ENCODE assay signal across 34 cellular contexts in genomic region chr22:45957826-45958225, GRCh38. TPM values are rescaled to one million over a fixed set of nuclear protein-coding genes. Genes with fewer than 3 reads are reported as not detected.
"Had no signal": no experiment of that assay in that cellular context is flagged by ENCODE, and none has a peak within 500 bp of the region (broad histone marks: within the 10 kb centered on the region; RNA-seq: fewer than 3 reads in every experiment).

No MANE protein-coding gene starts in this region.

- H3K27me3 ChIP-seq: adrenal gland, body of pancreas, brain microvascular endothelial cell, breast epithelium had no signal

- ATAC-seq: activated CD8-positive, alpha-beta T cell treated with anti-CD3 and anti-CD28 coated beads for 36 hours; activated naive CD4-positive, alpha-beta T cell treated with anti-CD3 and anti-CD28 coated beads, Interleukin-2, amount 50 U/mL, for 72 hours; activated T-cell treated with anti-CD3 and anti-CD28 coated beads, Interleukin-2, amount 50 U/mL, for 4 hours; activated T-cell treated with anti-CD3 and anti-CD28 coated beads, Interleukin-2, amount 50 U/mL, for 72 hours; activated T-helper 17 cell treated with anti-CD3 and anti-CD28 coated beads, Interleukin-2, amount 50 U/mL, for 72 hours; body of pancreas had no signal

- H3K4me1 ChIP-seq: adrenal gland, body of pancreas, breast epithelium had no signal

- H3K27ac ChIP-seq: adrenal gland, body of pancreas, brain microvascular endothelial cell, breast epithelium, VCaP had no signal

- H3K9me3 ChIP-seq: adrenal gland, body of pancreas, breast epithelium had no signal

- H3K4me3 ChIP-seq: adrenal gland, body of pancreas, breast epithelium had no signal

- H3K36me3 ChIP-seq: adrenal gland, brain microvascular endothelial cell, breast epithelium had no signal

- DNase-seq: activated B cell treated with CpG ODN at 0.5 μM for 24 hours; activated CD4-positive, alpha-beta memory T cell treated with anti-CD3 and anti-CD28 coated beads for 36 hours; activated CD4-positive, alpha-beta T cell treated with anti-CD3 and anti-CD28 coated beads for 4 hours; activated CD4-positive, alpha-beta T cell treated with anti-CD3 and anti-CD28 coated beads, Interleukin-2, amount 10 ng/mL, durations not matched to agents 24 days and 14 days; activated CD4-positive, alpha-beta T cell treated with anti-CD3 and anti-CD28 coated beads, Interleukin-2, amount 50 U/mL, for 1 hour; activated CD4-positive, alpha-beta T cell treated with anti-CD3 and anti-CD28 coated beads, Interleukin-2, amount 50 U/mL, for 4 hours; activated CD4-positive, CD25-positive, alpha-beta regulatory T cell treated with anti-CD3 and anti-CD28 coated beads, Interleukin-2, amount 50 U/mL, for 72 hours; activated CD8-positive, alpha-beta memory T cell treated with anti-CD3 and anti-CD28 coated beads, Interleukin-2, amount 50 U/mL, for 4 hours; activated CD8-positive, alpha-beta T cell treated with anti-CD3 and anti-CD28 coated beads for 36 hours; activated effector memory CD4-positive, alpha-beta T cell treated with anti-CD3 and anti-CD28 coated beads, Interleukin-2, amount 50 U/mL, for 16 hours; activated gamma-delta T cell treated with Interleukin-2 at 50 U/mL for 16 hours; activated naive CD4-positive, alpha-beta T cell; activated naive CD4-positive, alpha-beta T cell treated with anti-CD3 and anti-CD28 coated beads for 36 hours; activated naive CD4-positive, alpha-beta T cell treated with anti-CD3 and anti-CD28 coated beads, Interleukin-2, amount 50 U/mL, for 16 hours; activated naive CD8-positive, alpha-beta T cell treated with anti-CD3 and anti-CD28 coated beads for 36 hours; activated T-cell treated with anti-CD3 and anti-CD28 coated beads for 4 hours; activated T-cell treated with anti-CD3 and anti-CD28 coated beads, Interleukin-2, amount 50 U/mL, for 1 hour; activated T-cell treated with anti-CD3 and anti-CD28 coated beads, Interleukin-2, amount 50 U/mL, for 4 hours; activated T-cell treated with anti-CD3 and anti-CD28 coated beads, Interleukin-2, amount 50 U/mL, for 72 hours; adrenal gland; amniotic stem cell; aorta; body of pancreas; brain microvascular endothelial cell; central memory CD4-positive, alpha-beta T cell; T-helper 2 cell; T-helper 9 cell had no signal

RNA-seq across cellular contexts. Expression of gene WNT7B, which starts 19.1 kb away (rescaled TPM):
- total RNA-seq: activated B cell treated with CpG ODN at 0.5 μM for 24 hours; activated CD4-positive, alpha-beta memory T cell treated with anti-CD3 and anti-CD28 coated beads for 36 hours; activated CD4-positive, alpha-beta T cell treated with anti-CD3 and anti-CD28 coated beads, Interleukin-2, amount 10 ng/mL, durations not matched to agents 24 days and 14 days; activated CD8-positive, alpha-beta memory T cell treated with anti-CD3 and anti-CD28 coated beads for 36 hours; activated CD8-positive, alpha-beta T cell treated with anti-CD3 and anti-CD28 coated beads for 36 hours; activated naive CD4-positive, alpha-beta T cell treated with anti-CD3 and anti-CD28 coated beads for 36 hours; activated naive CD8-positive, alpha-beta T cell treated with anti-CD3 and anti-CD28 coated beads for 36 hours; activated T-cell treated with anti-CD3 and anti-CD28 coated beads, Interleukin-2, amount 50 U/mL, for 72 hours; activated T-helper 1 cell treated with anti-CD3 and anti-CD28 coated beads, Interleukin-12 subunit alpha, Interleukin-12 subunit beta, Interleukin-2, Interleukin-4 antibody, amounts not matched to agents 30 ng/mL and 10 ng/mL and 1 ng/mL, durations not matched to agents 14 hours and 24 hours and 36 hours; activated T-helper 17 cell treated with anti-CD3 and anti-CD28 coated beads, Interleukin-2, amount 50 U/mL, for 72 hours; aorta; cardiac septum had no signal
- polyA plus RNA-seq: aorta had no signal
